Comparison of ENCODE assay signal across 26 cellular contexts in genomic region chr9:131291795-131292315, GRCh38.
"Had no signal": no experiment of that assay in that cellular context is flagged by ENCODE, and none has a peak within 500 bp of the region (broad histone marks: within the 10 kb centered on the region; RNA-seq: fewer than 3 reads in every experiment).

No MANE protein-coding gene starts in this region.

- H3K36me3 ChIP-seq: adrenal gland, Peyer's patch had no signal

- H3K27ac Mint-ChIP-seq: activated naive CD8-positive, alpha-beta T cell treated with anti-CD3 and anti-CD28 coated beads, Interleukin-2, amount 10 ng/mL, durations not matched to agents 7 days and 5 days; T-helper 1 cell treated with Interleukin-12 subunit alpha and Interleukin-12 subunit beta and Interleukin-4 antibody, amounts not matched to agents 30 μg/mL and 1 μg/mL, for 36 hours; WTC11 had no signal

- H3K9me3 Mint-ChIP-seq: activated naive CD8-positive, alpha-beta T cell treated with anti-CD3 and anti-CD28 coated beads, Interleukin-2, amount 10 ng/mL, durations not matched to agents 7 days and 5 days; T-helper 1 cell treated with Interleukin-12 subunit alpha and Interleukin-12 subunit beta and Interleukin-4 antibody, amounts not matched to agents 30 μg/mL and 1 μg/mL, for 36 hours; WTC11 had no signal

- DNase-seq: activated CD4-positive, alpha-beta T cell treated with anti-CD3 and anti-CD28 coated beads for 48 hours; activated CD4-positive, alpha-beta T cell treated with anti-CD3 and anti-CD28 coated beads, Interleukin-2, amount 50 U/mL, for 4 hours; activated CD4-positive, CD25-positive, alpha-beta regulatory T cell treated with anti-CD3 and anti-CD28 coated beads, Interleukin-2, amount 50 U/mL, for 72 hours; activated CD8-positive, alpha-beta memory T cell treated with anti-CD3 and anti-CD28 coated beads, Interleukin-2, amount 50 U/mL, for 48 hours; activated CD8-positive, alpha-beta T cell treated with anti-CD3 and anti-CD28 coated beads, Interleukin-2, amount 10 ng/mL, durations not matched to agents 7 days and 5 days; activated naive CD4-positive, alpha-beta T cell treated with anti-CD3 and anti-CD28 coated beads, Interleukin-2, amount 50 U/mL, for 16 hours; activated naive CD8-positive, alpha-beta T cell treated with anti-CD3 and anti-CD28 coated beads, Interleukin-2, amount 10 ng/mL, durations not matched to agents 7 days and 5 days; activated T-cell treated with anti-CD3 and anti-CD28 coated beads, Interleukin-2, amount 50 U/mL, for 1 hour; adrenal gland; anterior cingulate cortex; body of pancreas; KG1; NCI-H1048; NCI-H1930; NCI-H2171; NCI-H2227 treated with DMSO at 0.1 percent for 48 hours; NCI-H526; NCI-H774; NK-92 treated with Interleukin-12 subunit alpha and Interleukin-12 subunit beta, amount 100 ng/mL, for 24 hours; OCI-M1; SHP77 treated with DMSO at 0.1 percent for 48 hours; T-helper 9 cell had no signal

- H3K4me3 ChIP-seq: adrenal gland, body of pancreas, Peyer's patch had no signal

- H3K27ac ChIP-seq: adrenal gland, body of pancreas, Peyer's patch, RWPE1 had no signal

- H3K4me3 Mint-ChIP-seq: activated CD8-positive, alpha-beta T cell treated with anti-CD3 and anti-CD28 coated beads, Interleukin-2, amount 10 ng/mL, durations not matched to agents 7 days and 5 days; activated naive CD8-positive, alpha-beta T cell treated with anti-CD3 and anti-CD28 coated beads, Interleukin-2, amount 10 ng/mL, durations not matched to agents 7 days and 5 days; T-helper 1 cell treated with Interleukin-12 subunit alpha and Interleukin-12 subunit beta and Interleukin-4 antibody, amounts not matched to agents 30 μg/mL and 1 μg/mL, for 36 hours; WTC11 had no signal

- H3K36me3 Mint-ChIP-seq: activated naive CD8-positive, alpha-beta T cell treated with anti-CD3 and anti-CD28 coated beads, Interleukin-2, amount 10 ng/mL, durations not matched to agents 7 days and 5 days; WTC11 had no signal

- H3K27me3 ChIP-seq: adrenal gland, body of pancreas, Peyer's patch had no signal

- ATAC-seq: activated CD8-positive, alpha-beta T cell treated with anti-CD3 and anti-CD28 coated beads, Interleukin-2, amount 10 ng/mL, durations not matched to agents 7 days and 5 days; body of pancreas; WTC11 had no signal

- H3K4me1 ChIP-seq: body of pancreas, Peyer's patch had no signal

- H3K9me3 ChIP-seq: adrenal gland, body of pancreas, Peyer's patch had no signal
